ENCODE assay signal across 1 cellular context in the genomic region with DNA sequence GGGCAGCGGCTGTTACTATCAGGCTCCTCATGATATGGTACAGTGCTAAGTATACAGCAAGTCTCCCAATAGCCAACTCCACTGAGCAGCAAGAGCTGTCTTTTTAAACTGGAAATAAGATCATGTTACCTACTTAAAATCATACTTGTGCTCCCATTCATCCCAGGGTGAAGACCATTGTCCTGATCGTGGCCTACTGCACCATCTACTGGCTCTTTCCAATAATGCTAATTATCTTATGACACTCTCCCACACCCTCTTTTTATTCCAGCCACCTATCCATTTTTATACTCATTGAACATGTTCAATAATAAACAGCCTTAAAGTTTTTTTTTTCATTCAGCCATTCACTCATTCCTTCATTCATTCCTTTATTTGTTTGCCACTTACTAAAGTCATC.
TF ChIP-seq lines count a peak whose summit lies in the region.

No MANE protein-coding gene starts in this region.

TF ChIP-seq in GM12878, 131 proteins besides CTCF, POLR2A, EP300 and RAD21 (continued from another document):
- TF ChIP-seq, protein P1, sequence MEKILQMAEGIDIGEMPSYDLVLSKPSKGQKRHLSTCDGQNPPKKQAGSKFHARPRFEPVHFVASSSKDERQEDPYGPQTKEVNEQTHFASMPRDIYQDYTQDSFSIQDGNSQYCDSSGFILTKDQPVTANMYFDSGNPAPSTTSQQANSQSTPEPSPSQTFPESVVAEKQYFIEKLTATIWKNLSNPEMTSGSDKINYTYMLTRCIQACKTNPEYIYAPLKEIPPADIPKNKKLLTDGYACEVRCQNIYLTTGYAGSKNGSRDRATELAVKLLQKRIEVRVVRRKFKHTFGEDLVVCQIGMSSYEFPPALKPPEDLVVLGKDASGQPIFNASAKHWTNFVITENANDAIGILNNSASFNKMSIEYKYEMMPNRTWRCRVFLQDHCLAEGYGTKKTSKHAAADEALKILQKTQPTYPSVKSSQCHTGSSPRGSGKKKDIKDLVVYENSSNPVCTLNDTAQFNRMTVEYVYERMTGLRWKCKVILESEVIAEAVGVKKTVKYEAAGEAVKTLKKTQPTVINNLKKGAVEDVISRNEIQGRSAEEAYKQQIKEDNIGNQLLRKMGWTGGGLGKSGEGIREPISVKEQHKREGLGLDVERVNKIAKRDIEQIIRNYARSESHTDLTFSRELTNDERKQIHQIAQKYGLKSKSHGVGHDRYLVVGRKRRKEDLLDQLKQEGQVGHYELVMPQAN (conservative IDR thresholded peaks at IDR 0.05), result no peak
- TF ChIP-seq, protein P2, sequence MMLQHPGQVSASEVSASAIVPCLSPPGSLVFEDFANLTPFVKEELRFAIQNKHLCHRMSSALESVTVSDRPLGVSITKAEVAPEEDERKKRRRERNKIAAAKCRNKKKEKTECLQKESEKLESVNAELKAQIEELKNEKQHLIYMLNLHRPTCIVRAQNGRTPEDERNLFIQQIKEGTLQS (IDR thresholded peaks at IDR 0.05; ENCODE audit: borderline replicate concordance, extremely low read depth, low read depth, low read length), result no peak
